18 cellular contexts compared by ENCODE assay signal in genomic region chr3:56484096-56484495, GRCh38. TPM values are rescaled to one million over a fixed set of nuclear protein-coding genes. Genes with fewer than 3 reads are reported as not detected.
"Had no signal": no experiment of that assay in that cellular context is flagged by ENCODE, and none has a peak within 500 bp of the region (broad histone marks: within the 10 kb centered on the region; RNA-seq: fewer than 3 reads in every experiment).

No MANE protein-coding gene starts in this region.

- DNase-seq: activated CD4-positive, alpha-beta T cell treated with anti-CD3 and anti-CD28 coated beads, Interleukin-2, amount 50 U/mL, for 1 hour; activated CD8-positive, alpha-beta memory T cell treated with anti-CD3 and anti-CD28 coated beads, Interleukin-2, amount 50 U/mL, for 48 hours; activated effector memory CD4-positive, alpha-beta T cell treated with Interleukin-2 at 50 U/mL for 16 hours; activated naive CD4-positive, alpha-beta T cell treated with anti-CD3 and anti-CD28 coated beads, Interleukin-2, amount 50 U/mL, for 16 hours; activated T-cell treated with anti-CD3 and anti-CD28 coated beads, Interleukin-2, amount 50 U/mL, for 48 hours; heart right ventricle; kidney glomerular epithelial cell; left ventricle myocardium superior; naive thymus-derived CD4-positive, alpha-beta T cell; ovary; right lobe of liver; stimulated activated CD4-positive, alpha-beta T cell treated with anti-CD3 and anti-CD28 coated beads, Interleukin-4, amount 100 ng/mL, for 4 hours; T1000; upper lobe of left lung had no signal

- ATAC-seq: activated CD4-positive, CD25-positive, alpha-beta regulatory T cell treated with anti-CD3 and anti-CD28 coated beads, Interleukin-2, amount 50 U/mL, for 24 hours; esophagus mucosa; gastroesophageal sphincter; heart right ventricle; left ventricle myocardium superior; naive thymus-derived CD4-positive, alpha-beta T cell; right lobe of liver; stimulated activated memory B cell treated with anti-CD40 and anti-IgM and Interleukin-4, amounts not matched to agents 10 μg/mL and 1 μg/mL and 100 μg/mL, for 72 hours had no signal

RNA-seq across cellular contexts. Expression of gene ERC2, which starts 15.8 kb away (rescaled TPM):
- total RNA-seq: naive thymus-derived CD4-positive, alpha-beta T cell; right lobe of liver had no signal
- polyA plus RNA-seq: naive thymus-derived CD4-positive, alpha-beta T cell had no signal
